In genomic region chr11:27274854-27275395, GRCh38 we compare ENCODE assay signal across 29 cellular contexts.
"Had no signal": no experiment of that assay in that cellular context is flagged by ENCODE, and none has a peak within 500 bp of the region (broad histone marks: within the 10 kb centered on the region; RNA-seq: fewer than 3 reads in every experiment).

No MANE protein-coding gene starts in this region.

- DNase-seq: activated CD4-positive, alpha-beta memory T cell treated with anti-CD3 and anti-CD28 coated beads for 36 hours; activated CD4-positive, alpha-beta T cell treated with anti-CD3 and anti-CD28 coated beads for 36 hours; activated CD4-positive, alpha-beta T cell treated with anti-CD3 and anti-CD28 coated beads, Interleukin-2, amount 10 ng/mL, durations not matched to agents 24 days and 14 days; activated CD4-positive, CD25-positive, alpha-beta regulatory T cell; activated CD4-positive, CD25-positive, alpha-beta regulatory T cell treated with anti-CD3 and anti-CD28 coated beads, Interleukin-2, amount 50 U/mL, for 72 hours; activated CD8-positive, alpha-beta memory T cell treated with anti-CD3 and anti-CD28 coated beads, Interleukin-2, amount 10 ng/mL, durations not matched to agents 7 days and 5 days; activated CD8-positive, alpha-beta memory T cell treated with anti-CD3 and anti-CD28 coated beads, Interleukin-2, amount 50 U/mL, for 4 hours; activated CD8-positive, alpha-beta T cell treated with anti-CD3 and anti-CD28 coated beads, Interleukin-2, amount 10 ng/mL, durations not matched to agents 7 days and 5 days; activated effector memory CD4-positive, alpha-beta T cell treated with anti-CD3 and anti-CD28 coated beads, Interleukin-2, amount 50 U/mL, for 16 hours; activated naive CD4-positive, alpha-beta T cell treated with anti-CD3 and anti-CD28 coated beads for 36 hours; activated naive CD8-positive, alpha-beta T cell treated with anti-CD3 and anti-CD28 coated beads for 36 hours; activated naive CD8-positive, alpha-beta T cell treated with anti-CD3 and anti-CD28 coated beads, Interleukin-2, amount 50 U/mL, for 24 hours; activated T-cell treated with anti-CD3 and anti-CD28 coated beads, Interleukin-2, amount 50 U/mL, for 1 hour; activated T-cell treated with anti-CD3 and anti-CD28 coated beads, Interleukin-2, amount 50 U/mL, for 48 hours; amygdala; aorta; body of pancreas; central memory CD4-positive, alpha-beta T cell; cortex of kidney; dermis blood vessel endothelial cell; effector CD4-positive, alpha-beta T cell; effector memory CD8-positive, alpha-beta T cell; erythroblast; foreskin keratinocyte; gastrocnemius medialis; glutamatergic neuron; T-helper 2 cell had no signal

- H3K27ac ChIP-seq: adrenal gland, body of pancreas, esophagus muscularis mucosa, foreskin keratinocyte, gastrocnemius medialis had no signal

- H3K27me3 ChIP-seq: adrenal gland, body of pancreas, esophagus muscularis mucosa, gastrocnemius medialis had no signal

- ATAC-seq: activated CD4-positive, alpha-beta T cell treated with anti-CD3 and anti-CD28 coated beads for 36 hours; activated CD8-positive, alpha-beta memory T cell treated with anti-CD3 and anti-CD28 coated beads, Interleukin-2, amount 10 ng/mL, durations not matched to agents 7 days and 5 days; activated CD8-positive, alpha-beta T cell treated with anti-CD3 and anti-CD28 coated beads, Interleukin-2, amount 10 ng/mL, durations not matched to agents 7 days and 5 days; activated naive CD8-positive, alpha-beta T cell treated with anti-CD3 and anti-CD28 coated beads, Interleukin-2, amount 50 U/mL, for 24 hours; body of pancreas; effector memory CD8-positive, alpha-beta T cell; foreskin keratinocyte; gastrocnemius medialis had no signal

- H3K4me1 ChIP-seq: body of pancreas, esophagus muscularis mucosa, foreskin keratinocyte, gastrocnemius medialis had no signal

- H3K36me3 ChIP-seq: adrenal gland, esophagus muscularis mucosa, gastrocnemius medialis had no signal

- H3K4me3 ChIP-seq: adrenal gland, body of pancreas, esophagus muscularis mucosa, gastrocnemius medialis had no signal

- H3K9me3 ChIP-seq: adrenal gland, body of pancreas, gastrocnemius medialis had no signal
